24 cellular contexts compared by ENCODE assay signal in genomic region chr7:82375713-82376112, GRCh38.
A peak's percentile ranks its signal among the peaks of the same experiment; 100 is the strongest.
DNase-seq lines count a peak whose midpoint lies in the region; ATAC-seq and TF ChIP-seq lines count a peak whose summit lies in the region.
"Had no signal": no experiment of that assay in that cellular context is flagged by ENCODE, and none has a peak within 500 bp of the region (broad histone marks: within the 10 kb centered on the region; RNA-seq: fewer than 3 reads in every experiment).

No MANE protein-coding gene starts in this region.

- peak; percentile 3 for DNase-seq in NCI-H510A treated with DMSO at 0.1 percent for 48 hours (lab: John Stamatoyannopoulos, UW)
- DNase-seq in NCI-H510A (lab: John Stamatoyannopoulos, UW) = no peak
- DNase-seq in NCI-H146 (lab: John Stamatoyannopoulos, UW) = peak; percentile 89
- DNase-seq in NCI-H82 treated with DMSO at 0.1 percent for 48 hours (lab: John Stamatoyannopoulos, UW; ENCODE audit: unreplicated experiment) = peak; percentile 47
- DNase-seq in gastrocnemius medialis = no peak
- DNase-seq in AG20443 (ENCODE audit: low spot score) = no peak
- DNase-seq in HuH-7.5 (ENCODE audit: low spot score) = no peak
- DNase-seq: activated CD4-positive, alpha-beta memory T cell treated with anti-CD3 and anti-CD28 coated beads, Interleukin-2, amount 10 ng/mL, durations not matched to agents 7 days and 5 days; activated CD4-positive, CD25-positive, alpha-beta regulatory T cell; central memory CD4-positive, alpha-beta T cell; dermis blood vessel endothelial cell; midbrain; naive thymus-derived CD8-positive, alpha-beta T cell; NCI-H187 treated with DMSO at 0.1 percent for 48 hours; NCI-H526 treated with DMSO at 0.1 percent for 48 hours; OCI-M1; Right ventricle myocardium superior; stimulated activated CD4-positive, alpha-beta T cell treated with anti-CD3 and anti-CD28 coated beads, Interleukin-4, amount 100 ng/mL, for 1 hour; T1000 had no signal

- no peak for TF ChIP-seq CTCF in gastrocnemius medialis (IDR thresholded peaks at IDR 0.05 in 4 of 5, conservative IDR thresholded peaks at IDR 0.05 in 1 of 5)

- no peaks in the 10 kb centered on the region for H3K27me3 ChIP-seq in gastrocnemius medialis
- H3K27me3 ChIP-seq: suprapubic skin, vagina had no signal

- ATAC-seq in gastrocnemius medialis (no peak), HG03520 (IDR thresholded peaks at IDR 0.05; ENCODE audit: unreplicated experiment) (no peak)
- ATAC-seq: naive thymus-derived CD8-positive, alpha-beta T cell; stimulated activated memory B cell treated with anti-CD40 and anti-IgM and Interleukin-4, amounts not matched to agents 10 μg/mL and 1 μg/mL and 100 μg/mL, for 72 hours had no signal

- in situ Hi-C loops in gastrocnemius medialis (cut with MboI; ENCODE audit: low sequenced_read_pairs in 4 of 4) = no loop called here

- peak overlapping the region; percentile 35 to 58 (median 44) for H3K27ac ChIP-seq in gastrocnemius medialis
- H3K27ac ChIP-seq: A549, suprapubic skin, vagina had no signal

- intact Hi-C loops in gastrocnemius medialis (cut with DNase I; ENCODE audit: low total_unique reads) = no loop called here

- no peaks in the 10 kb centered on the region for H3K36me3 ChIP-seq in gastrocnemius medialis
- H3K36me3 ChIP-seq: suprapubic skin, vagina had no signal

- peaks cover 39 to 44% of the 10 kb centered on the region in 2 donors for H3K4me1 ChIP-seq in gastrocnemius medialis
- H3K4me1 ChIP-seq: suprapubic skin, vagina had no signal

- no peak for TF ChIP-seq POLR2A in gastrocnemius medialis (IDR thresholded peaks at IDR 0.05)

- H3K4me3 ChIP-seq in gastrocnemius medialis = no peak overlapping the region
- H3K4me3 ChIP-seq: A549, suprapubic skin, vagina had no signal

- H3K9me3 ChIP-seq in gastrocnemius medialis = no peaks in the 10 kb centered on the region
- H3K9me3 ChIP-seq: A549, suprapubic skin, vagina had no signal

Comparison
In these comparisons a context has a peak if more than half of its experiments do, and no peak if none do; other contexts are left out.
1. DNase-seq: peak in NCI-H510A treated with DMSO at 0.1 percent for 48 hours (single experiment), NCI-H146 (single experiment) and NCI-H82 treated with DMSO at 0.1 percent for 48 hours (single experiment); none in NCI-H510A (single experiment), gastrocnemius medialis (0 of 2), AG20443 (single experiment) and HuH-7.5 (single experiment).